ENCODE assay signal across 9 cellular contexts in the genomic region with DNA sequence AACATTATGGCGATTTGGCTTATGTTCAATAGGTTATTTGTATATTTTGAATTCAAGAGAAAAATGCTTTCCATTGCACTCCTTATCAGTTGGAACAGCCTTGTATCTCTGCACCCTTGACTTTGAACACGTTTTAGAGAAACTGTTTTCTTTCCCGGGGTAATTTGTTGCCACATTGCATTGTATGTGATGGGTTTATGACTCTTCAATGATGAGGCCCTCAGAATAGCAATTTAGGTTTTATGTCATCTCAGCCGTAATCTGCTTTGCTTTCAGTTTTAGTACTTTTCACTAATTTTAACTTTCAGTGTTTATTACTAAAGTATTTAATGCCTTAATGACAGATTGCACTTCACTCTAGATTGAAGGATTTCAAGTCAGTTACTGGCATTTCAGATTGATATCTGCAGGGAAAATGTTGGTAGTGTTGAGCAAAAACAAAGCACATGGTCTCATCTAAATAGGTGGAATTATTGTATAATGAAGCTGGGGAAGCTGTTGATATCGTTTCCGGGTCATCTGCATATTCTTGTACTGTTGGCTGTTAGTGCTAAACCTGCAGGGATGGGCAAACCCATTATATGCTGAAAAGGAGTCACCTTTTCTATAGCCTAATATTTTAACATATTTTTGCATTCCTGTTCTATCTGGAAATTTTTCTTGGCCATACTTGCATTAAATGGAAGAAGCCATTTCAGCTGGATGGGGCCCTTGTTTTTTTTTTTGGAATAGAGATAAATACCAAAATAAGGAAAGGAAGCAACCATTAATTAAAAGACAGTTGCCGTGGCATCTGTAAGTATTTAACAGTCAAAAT. TPM values are rescaled to one million over a fixed set of nuclear protein-coding genes. Genes with fewer than 3 reads are reported as not detected.
DNase-seq lines count a peak whose midpoint lies in the region; ATAC-seq and TF ChIP-seq lines count a peak whose summit lies in the region.
"Had no signal": no experiment of that assay in that cellular context is flagged by ENCODE, and none has a peak within 500 bp of the region (broad histone marks: within the 10 kb centered on the region; RNA-seq: fewer than 3 reads in every experiment).

No MANE protein-coding gene starts in this region.

- no peaks in the 10 kb centered on the region for H3K27me3 Mint-ChIP-seq in natural killer cell treated with Interleukin-12 subunit alpha and Interleukin-12 subunit beta and Interleukin-15 and Interleukin-18, amount 100 ng/mL, for 72 hours

- H3K4me1 Mint-ChIP-seq in natural killer cell treated with Interleukin-12 subunit alpha and Interleukin-12 subunit beta and Interleukin-15 and Interleukin-18, amount 100 ng/mL, for 72 hours (ENCODE audit: low read depth in 2 of 2): peaks cover 30 to 34% of the 10 kb centered on the region in 2 donors

- H3K36me3 Mint-ChIP-seq in natural killer cell treated with Interleukin-12 subunit alpha and Interleukin-12 subunit beta and Interleukin-15 and Interleukin-18, amount 100 ng/mL, for 72 hours: no peaks in the 10 kb centered on the region

- H3K4me3 Mint-ChIP-seq in natural killer cell treated with Interleukin-12 subunit alpha and Interleukin-12 subunit beta and Interleukin-15 and Interleukin-18, amount 100 ng/mL, for 72 hours: peak overlapping the region; percentile 91

- H3K4me3 ChIP-seq in choroid plexus epithelial cell (ENCODE audit: low read depth, low read length): peak overlapping the region; percentile 97

- ATAC-seq in natural killer cell treated with Interleukin-12 subunit alpha and Interleukin-12 subunit beta and Interleukin-15 and Interleukin-18, amount 100 ng/mL, for 72 hours: no peak
- no peak for ATAC-seq in HG02885 (IDR thresholded peaks at IDR 0.05; ENCODE audit: poor library complexity, unreplicated experiment)

- TF ChIP-seq CTCF in GM10248 (IDR thresholded peaks at IDR 0.05; ENCODE audit: control extremely low read depth, extremely low read depth, low read depth, missing control alignments): no peak
- no peak for TF ChIP-seq CTCF in choroid plexus epithelial cell (conservative IDR thresholded peaks at IDR 0.05; ENCODE audit: low read depth, low read length)

- peak overlapping the region; percentile 86 to 93 for H3K27ac Mint-ChIP-seq in natural killer cell treated with Interleukin-12 subunit alpha and Interleukin-12 subunit beta and Interleukin-15 and Interleukin-18, amount 100 ng/mL, for 72 hours

- peak; percentile 44 for DNase-seq in GM10248 (ENCODE audit: extremely low spot score)
- peak; percentile 8 for DNase-seq in NCI-H748 treated with DMSO at 0.1 percent for 48 hours (lab: John Stamatoyannopoulos, UW)
- DNase-seq in choroid plexus epithelial cell (ENCODE audit: low read depth): no peak
- no peak for DNase-seq in natural killer cell treated with Interleukin-12 subunit alpha and Interleukin-12 subunit beta and Interleukin-15 and Interleukin-18, amount 100 ng/mL, for 72 hours (ENCODE audit: low spot score)
- DNase-seq in NCI-H187 treated with DMSO at 0.1 percent for 48 hours (lab: John Stamatoyannopoulos, UW): no peak
- DNase-seq in DMS53 treated with DMSO at 0.1 percent for 48 hours (lab: John Stamatoyannopoulos, UW; ENCODE audit: unreplicated experiment): no peak
- DNase-seq in COR-L47 (lab: John Stamatoyannopoulos, UW): no peak

- CTCF ChIA-PET in GM10248 (lab: Yijun Ruan, JAX): no interaction called here

- POLR2A ChIA-PET in GM10248 (lab: Yijun Ruan, JAX): no interaction called here

- H3K9me3 Mint-ChIP-seq in natural killer cell treated with Interleukin-12 subunit alpha and Interleukin-12 subunit beta and Interleukin-15 and Interleukin-18, amount 100 ng/mL, for 72 hours: no peaks in the 10 kb centered on the region

RNA-seq across cellular contexts. Expression of a gene that starts 2.0 kb away (rescaled TPM):
- 100 to 1,000 TPM in 1 of 2 donors, 10 to 100 TPM in 1; 81.8 to 234 TPM for total RNA-seq in natural killer cell treated with Interleukin-12 subunit alpha and Interleukin-12 subunit beta and Interleukin-15 and Interleukin-18, amount 100 ng/mL, for 72 hours

RNA-seq across cellular contexts. Expression of a gene that starts 13.7 kb away (rescaled TPM):
- 10 to 100 TPM; 38.4 to 44.7 TPM for total RNA-seq in natural killer cell treated with Interleukin-12 subunit alpha and Interleukin-12 subunit beta and Interleukin-15 and Interleukin-18, amount 100 ng/mL, for 72 hours

RNA-seq across cellular contexts. Expression of a gene that starts 45.9 kb away (rescaled TPM):
- not detected for total RNA-seq in natural killer cell treated with Interleukin-12 subunit alpha and Interleukin-12 subunit beta and Interleukin-15 and Interleukin-18, amount 100 ng/mL, for 72 hours
- total RNA-seq: T-helper 1 cell treated with Interleukin-12 subunit alpha and Interleukin-12 subunit beta and Interleukin-4 antibody, amounts not matched to agents 30 ng/mL and 1 ng/mL, for 36 hours had no signal

Comparison
In these comparisons a context has a peak if more than half of its experiments do, and no peak if none do; other contexts are left out.
1. DNase-seq: peak in GM10248 (single experiment) and NCI-H748 treated with DMSO at 0.1 percent for 48 hours (single experiment); none in choroid plexus epithelial cell (single experiment), natural killer cell treated with Interleukin-12 subunit alpha and Interleukin-12 subunit beta and Interleukin-15 and Interleukin-18, amount 100 ng/mL, for 72 hours (single experiment), NCI-H187 treated with DMSO at 0.1 percent for 48 hours (single experiment), DMS53 treated with DMSO at 0.1 percent for 48 hours (single experiment) and COR-L47 (single experiment).